Comparison of ENCODE assay signal across 24 cellular contexts in genomic region chr14:52883658-52884057, GRCh38.
"Had no signal": no experiment of that assay in that cellular context is flagged by ENCODE, and none has a peak within 500 bp of the region (broad histone marks: within the 10 kb centered on the region; RNA-seq: fewer than 3 reads in every experiment).

No MANE protein-coding gene starts in this region.

- H3K4me3 ChIP-seq: adrenal gland, body of pancreas, cardiac muscle cell, mucosa of descending colon, prostate gland, SK-N-MC, thoracic aorta had no signal

- ATAC-seq: activated T-helper 17 cell treated with anti-CD3 and anti-CD28 coated beads, Interleukin-2, amount 50 U/mL, for 72 hours; body of pancreas; foreskin keratinocyte; mucosa of descending colon; stimulated activated naive B cell treated with anti-CD40 and anti-IgM and Interleukin-4, amounts not matched to agents 10 μg/mL and 1 μg/mL and 100 μg/mL, for 72 hours had no signal

- H3K36me3 Mint-ChIP-seq: naive B cell; stimulated activated naive B cell treated with anti-CD40 and anti-IgM and Interleukin-4, amounts not matched to agents 10 μg/mL and 1 μg/mL and 100 μg/mL, for 72 hours had no signal

- H3K36me3 ChIP-seq: adrenal gland, prostate gland, thoracic aorta had no signal

- H3K27me3 ChIP-seq: adrenal gland, body of pancreas, cardiac muscle cell, foreskin keratinocyte had no signal

- DNase-seq: activated CD4-positive, alpha-beta T cell treated with anti-CD3 and anti-CD28 coated beads for 1 hour; activated CD4-positive, alpha-beta T cell treated with anti-CD3 and anti-CD28 coated beads, Interleukin-2, amount 50 U/mL, for 1 hour; activated naive CD4-positive, alpha-beta T cell; activated T-cell treated with anti-CD3 and anti-CD28 coated beads, Interleukin-2, amount 50 U/mL, for 1 hour; adrenal gland; body of pancreas; dermis blood vessel endothelial cell; effector CD8-positive, alpha-beta T cell; foreskin keratinocyte; kidney glomerular epithelial cell; mucosa of descending colon; naive B cell; stimulated activated CD4-positive, alpha-beta T cell treated with anti-CD3 and anti-CD28 coated beads, Interleukin-2, amount 100 ng/mL, for 48 hours; stimulated activated CD8-positive, alpha-beta memory T cell treated with anti-CD3 and anti-CD28 coated beads, Interleukin-4, amount 100 ng/mL, for 48 hours; stimulated activated naive B cell treated with anti-CD40 and anti-IgM and Interleukin-4, amounts not matched to agents 10 μg/mL and 1 μg/mL and 100 μg/mL, for 72 hours; WERI-Rb-1 had no signal

- H3K27me3 Mint-ChIP-seq: activated naive CD8-positive, alpha-beta T cell; activated T-helper 17 cell treated with anti-CD3 and anti-CD28 coated beads, Interleukin-2, amount 50 U/mL, for 72 hours; naive B cell; stimulated activated naive B cell treated with anti-CD40 and anti-IgM and Interleukin-4, amounts not matched to agents 10 μg/mL and 1 μg/mL and 100 μg/mL, for 72 hours; type B pancreatic cell had no signal

- H3K4me1 ChIP-seq: adrenal gland, body of pancreas, foreskin keratinocyte, prostate gland had no signal

- H3K27ac Mint-ChIP-seq: activated naive CD8-positive, alpha-beta T cell; activated T-helper 17 cell treated with anti-CD3 and anti-CD28 coated beads, Interleukin-2, amount 50 U/mL, for 72 hours; naive B cell; stimulated activated naive B cell treated with anti-CD40 and anti-IgM and Interleukin-4, amounts not matched to agents 10 μg/mL and 1 μg/mL and 100 μg/mL, for 72 hours; T-helper 2 cell treated with Interferon-gamma antibody and Interleukin-4, amounts not matched to agents 5 μg/mL and 100 μg/mL, for 36 hours; type B pancreatic cell had no signal

- H3K4me1 Mint-ChIP-seq: naive B cell; stimulated activated naive B cell treated with anti-CD40 and anti-IgM and Interleukin-4, amounts not matched to agents 10 μg/mL and 1 μg/mL and 100 μg/mL, for 72 hours had no signal

- H3K4me3 Mint-ChIP-seq: activated naive CD8-positive, alpha-beta T cell; activated T-helper 17 cell treated with anti-CD3 and anti-CD28 coated beads, Interleukin-2, amount 50 U/mL, for 72 hours; stimulated activated naive B cell treated with anti-CD40 and anti-IgM and Interleukin-4, amounts not matched to agents 10 μg/mL and 1 μg/mL and 100 μg/mL, for 72 hours; T-helper 2 cell treated with Interferon-gamma antibody and Interleukin-4, amounts not matched to agents 5 μg/mL and 100 μg/mL, for 36 hours; type B pancreatic cell had no signal

- H3K27ac ChIP-seq: adrenal gland, body of pancreas, cardiac muscle cell, foreskin keratinocyte, prostate gland, SK-N-MC, thoracic aorta, WERI-Rb-1 had no signal

- H3K9me3 Mint-ChIP-seq: naive B cell; stimulated activated naive B cell treated with anti-CD40 and anti-IgM and Interleukin-4, amounts not matched to agents 10 μg/mL and 1 μg/mL and 100 μg/mL, for 72 hours; T-helper 2 cell treated with Interferon-gamma antibody and Interleukin-4, amounts not matched to agents 5 μg/mL and 100 μg/mL, for 36 hours; type B pancreatic cell had no signal

- H3K9me3 ChIP-seq: adrenal gland, body of pancreas, mucosa of descending colon, prostate gland, thoracic aorta had no signal
